29 cellular contexts compared by ENCODE assay signal in genomic region chr2:170648037-170648436, GRCh38.
"Had no signal": no experiment of that assay in that cellular context is flagged by ENCODE, and none has a peak within 500 bp of the region (broad histone marks: within the 10 kb centered on the region; RNA-seq: fewer than 3 reads in every experiment).

No MANE protein-coding gene starts in this region.

- H3K27me3 ChIP-seq: adrenal gland, body of pancreas, esophagus muscularis mucosa, foreskin keratinocyte, gastrocnemius medialis, heart left ventricle had no signal

- H3K36me3 ChIP-seq: adrenal gland, esophagus muscularis mucosa, gastrocnemius medialis, heart left ventricle had no signal

- H3K4me3 ChIP-seq: adrenal gland, body of pancreas, esophagus muscularis mucosa, gastrocnemius medialis, heart left ventricle had no signal

- H3K36me3 Mint-ChIP-seq: activated naive CD4-positive, alpha-beta T cell treated with anti-CD3 and anti-CD28 coated beads, Interleukin-2, amount 10 ng/mL, durations not matched to agents 7 days and 5 days; activated naive CD4-positive, alpha-beta T cell treated with anti-CD3 and anti-CD28 coated beads, Interleukin-2, amount 50 U/mL, for 72 hours; WTC11 had no signal

- H3K4me3 Mint-ChIP-seq: activated naive CD4-positive, alpha-beta T cell treated with anti-CD3 and anti-CD28 coated beads, Interleukin-2, amount 10 ng/mL, durations not matched to agents 7 days and 5 days; activated T-cell treated with anti-CD3 and anti-CD28 coated beads, Interleukin-2, amount 50 U/mL, for 24 hours; activated T-cell treated with anti-CD3 and anti-CD28 coated beads, Interleukin-2, amount 50 U/mL, for 72 hours; effector memory CD8-positive, alpha-beta T cell; WTC11 had no signal

- H3K27me3 Mint-ChIP-seq: activated T-cell treated with anti-CD3 and anti-CD28 coated beads, Interleukin-2, amount 50 U/mL, for 24 hours had no signal

- ATAC-seq: body of pancreas; effector memory CD8-positive, alpha-beta T cell; foreskin keratinocyte; gastrocnemius medialis; heart left ventricle; WTC11 had no signal

- H3K27ac ChIP-seq: adrenal gland, body of pancreas, esophagus muscularis mucosa, foreskin keratinocyte, gastrocnemius medialis, heart left ventricle, VCaP had no signal

- H3K27ac Mint-ChIP-seq: activated naive CD4-positive, alpha-beta T cell treated with anti-CD3 and anti-CD28 coated beads, Interleukin-2, amount 10 ng/mL, durations not matched to agents 7 days and 5 days; activated naive CD4-positive, alpha-beta T cell treated with anti-CD3 and anti-CD28 coated beads, Interleukin-2, amount 50 U/mL, for 72 hours; activated T-cell treated with anti-CD3 and anti-CD28 coated beads, Interleukin-2, amount 50 U/mL, for 24 hours; activated T-cell treated with anti-CD3 and anti-CD28 coated beads, Interleukin-2, amount 50 U/mL, for 72 hours; effector memory CD8-positive, alpha-beta T cell; WTC11 had no signal

- H3K9me3 ChIP-seq: adrenal gland, body of pancreas, esophagus muscularis mucosa, gastrocnemius medialis, heart left ventricle had no signal

- H3K9me3 Mint-ChIP-seq: activated naive CD4-positive, alpha-beta T cell treated with anti-CD3 and anti-CD28 coated beads, Interleukin-2, amount 10 ng/mL, durations not matched to agents 7 days and 5 days; activated naive CD4-positive, alpha-beta T cell treated with anti-CD3 and anti-CD28 coated beads, Interleukin-2, amount 50 U/mL, for 72 hours; activated T-cell treated with anti-CD3 and anti-CD28 coated beads, Interleukin-2, amount 50 U/mL, for 24 hours; activated T-cell treated with anti-CD3 and anti-CD28 coated beads, Interleukin-2, amount 50 U/mL, for 72 hours; effector memory CD8-positive, alpha-beta T cell; WTC11 had no signal

- H3K4me1 ChIP-seq: adrenal gland, body of pancreas, esophagus muscularis mucosa, foreskin keratinocyte, gastrocnemius medialis, heart left ventricle had no signal

- DNase-seq: activated CD4-positive, alpha-beta T cell treated with anti-CD3 and anti-CD28 coated beads for 1 hour; activated CD4-positive, alpha-beta T cell treated with anti-CD3 and anti-CD28 coated beads for 48 hours; activated CD4-positive, alpha-beta T cell treated with anti-CD3 and anti-CD28 coated beads, Interleukin-2, amount 50 U/mL, for 4 hours; activated CD8-positive, alpha-beta memory T cell treated with anti-CD3 and anti-CD28 coated beads, Interleukin-2, amount 50 U/mL, for 48 hours; activated gamma-delta T cell; activated naive CD4-positive, alpha-beta T cell; activated naive CD4-positive, alpha-beta T cell treated with anti-CD3 and anti-CD28 coated beads, Interleukin-2, amount 10 ng/mL, durations not matched to agents 7 days and 5 days; activated T-cell treated with anti-CD3 and anti-CD28 coated beads for 4 hours; activated T-cell treated with anti-CD3 and anti-CD28 coated beads, Interleukin-2, amount 50 U/mL, for 24 hours; activated T-cell treated with anti-CD3 and anti-CD28 coated beads, Interleukin-2, amount 50 U/mL, for 72 hours; adrenal gland; amygdala; aorta; body of pancreas; caudate nucleus; cortex of kidney; dermis blood vessel endothelial cell; effector CD4-positive, alpha-beta T cell; effector memory CD8-positive, alpha-beta T cell; erythroblast; foreskin keratinocyte; gastrocnemius medialis; glutamatergic neuron; heart left ventricle; T-helper 2 cell had no signal
